7 cellular contexts compared by ENCODE assay signal in the genomic region with DNA sequence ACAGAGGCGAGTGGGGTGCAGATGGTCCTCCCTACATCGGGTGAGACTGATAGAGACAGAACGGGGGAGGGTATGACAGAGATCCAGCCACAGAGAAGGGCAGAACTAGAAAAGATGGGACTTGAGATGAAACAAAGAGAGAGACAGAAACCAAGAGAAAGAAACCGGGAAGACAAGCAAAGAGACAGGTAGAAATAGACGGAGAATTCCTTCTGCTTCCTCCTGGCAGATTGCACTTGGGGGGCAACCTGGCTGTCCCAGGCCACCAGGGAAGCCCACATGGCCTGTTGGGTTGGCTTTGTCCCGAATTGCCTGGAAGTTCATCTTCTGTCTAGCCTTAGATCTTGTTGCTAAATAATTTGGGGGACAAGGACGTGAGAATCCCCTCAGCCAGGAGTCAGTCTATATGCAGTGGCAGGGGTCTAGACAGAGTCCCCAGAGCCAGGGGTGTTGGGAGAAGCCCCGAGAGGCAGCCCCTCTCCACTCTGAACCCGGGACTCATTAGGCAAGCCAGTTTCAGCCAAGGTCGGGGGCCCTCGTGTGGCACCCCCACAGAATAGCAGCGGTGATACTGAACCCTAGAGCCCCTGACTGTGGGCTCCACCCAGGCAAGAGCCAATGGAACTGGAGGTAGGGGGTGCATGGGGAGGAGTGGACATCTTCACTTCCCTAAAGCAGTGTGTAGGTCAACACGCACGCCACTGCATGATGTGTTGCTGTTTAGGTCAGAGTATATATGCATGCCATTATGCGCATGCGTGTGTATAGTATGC. TPM values are rescaled to one million over a fixed set of nuclear protein-coding genes. Genes with fewer than 3 reads are reported as not detected.
DNase-seq lines count a peak whose midpoint lies in the region; ATAC-seq and TF ChIP-seq lines count a peak whose summit lies in the region.

No MANE protein-coding gene starts in this region.

- H3K9me3 Mint-ChIP-seq in immature natural killer cell: peaks cover 0 to 3% (median 0%) of the 10 kb centered on the region in 6 donors

- 43% methylated on average over 11 to 14 of the region's 16 CpGs for WGBS in esophagus squamous epithelium, 2 donors

- peak overlapping the region in 2 of 4 donors; percentile 28 to 42 for H3K27ac ChIP-seq in esophagus squamous epithelium

- TF ChIP-seq POLR2A in esophagus squamous epithelium (IDR thresholded peaks at IDR 0.05): no peak

- intact Hi-C loops in esophagus squamous epithelium (cut with DNase I): no loop called here

- peak overlapping the region; percentile 85 to 95 (median 93) for H3K4me3 Mint-ChIP-seq in immature natural killer cell

- H3K27me3 Mint-ChIP-seq in immature natural killer cell (ENCODE audit: low read depth in 3 of 3): peaks cover 50 to 64% (median 52%) of the 10 kb centered on the region in 3 donors

- H3K4me1 Mint-ChIP-seq in immature natural killer cell: peaks cover 60 to 64% of the 10 kb centered on the region in 2 donors

- H3K36me3 Mint-ChIP-seq in immature natural killer cell: peaks cover 22 to 34% (median 29%) of the 10 kb centered on the region in 3 donors

- H3K27me3 ChIP-seq in esophagus squamous epithelium: peaks cover 0 to 31% (median 0%) of the 10 kb centered on the region in 4 donors

- TF ChIP-seq CTCF in esophagus squamous epithelium (IDR thresholded peaks at IDR 0.05): peak in 3 of 6 experiments; percentile 12 to 31 (median 19)

- peak overlapping the region in 2 of 4 donors; percentile 21 to 42 for H3K4me3 ChIP-seq in esophagus squamous epithelium

- DNase-seq in OCI-M2 (lab: John Stamatoyannopoulos, UW; ENCODE audit: unreplicated experiment): peak; percentile 97
- DNase-seq in activated naive CD4-positive, alpha-beta T cell treated with Interleukin-2 at 50 U/mL for 16 hours: peak; percentile 83
- peak; percentile 78 to 83 (median 82) for DNase-seq in immature natural killer cell
- peak in 2 of 3 donors; percentile 85 to 88 for DNase-seq in stimulated activated CD4-positive, alpha-beta T cell treated with anti-CD3 and anti-CD28 coated beads, TNF-alpha, amount 100 ng/mL, for 48 hours (ENCODE audit: low read depth in 3 of 3)
- no peak for DNase-seq in esophagus squamous epithelium (lab: John Stamatoyannopoulos, UW)

- H3K27ac Mint-ChIP-seq in immature natural killer cell: peak overlapping the region; percentile 94 to 99 (median 97)

- ATAC-seq in GM18873 (IDR thresholded peaks at IDR 0.05; ENCODE audit: low FRiP score, unreplicated experiment) (peak; percentile 32), HG02943 (IDR thresholded peaks at IDR 0.05; ENCODE audit: low read depth, unreplicated experiment) (peak; percentile 38)

- H3K4me1 ChIP-seq in esophagus squamous epithelium: peaks cover 3 to 27% (median 6%) of the 10 kb centered on the region in 3 donors

- H3K9me3 ChIP-seq in esophagus squamous epithelium: no peaks in the 10 kb centered on the region

- no peaks in the 10 kb centered on the region for H3K36me3 ChIP-seq in esophagus squamous epithelium

RNA-seq across cellular contexts. Expression of a gene that starts 0.6 kb away (rescaled TPM):
- 10 to 100 TPM in 1 of 3 donors, 1 to 10 TPM in 2; 7.1 to 32.1 (median 8.4) TPM for polyA plus RNA-seq in immature natural killer cell
- total RNA-seq in esophagus squamous epithelium: 10 to 100 TPM in 1 of 4 donors, 1 to 10 TPM in 3; 2.9 to 16.0 (median 3.3) TPM

RNA-seq across cellular contexts. Expression of a gene that starts 22.8 kb away (rescaled TPM):
- polyA plus RNA-seq in immature natural killer cell: 100 to 1,000 TPM; 133 to 170 (median 136) TPM
- 10 to 100 TPM; 29.9 to 54.9 (median 37.0) TPM for total RNA-seq in esophagus squamous epithelium

RNA-seq across cellular contexts. Expression of a gene that starts 48.5 kb away (rescaled TPM):
- not detected for polyA plus RNA-seq in immature natural killer cell
- total RNA-seq in esophagus squamous epithelium: not detected
